Comparison of ENCODE assay signal across 8 cellular contexts in the genomic region with DNA sequence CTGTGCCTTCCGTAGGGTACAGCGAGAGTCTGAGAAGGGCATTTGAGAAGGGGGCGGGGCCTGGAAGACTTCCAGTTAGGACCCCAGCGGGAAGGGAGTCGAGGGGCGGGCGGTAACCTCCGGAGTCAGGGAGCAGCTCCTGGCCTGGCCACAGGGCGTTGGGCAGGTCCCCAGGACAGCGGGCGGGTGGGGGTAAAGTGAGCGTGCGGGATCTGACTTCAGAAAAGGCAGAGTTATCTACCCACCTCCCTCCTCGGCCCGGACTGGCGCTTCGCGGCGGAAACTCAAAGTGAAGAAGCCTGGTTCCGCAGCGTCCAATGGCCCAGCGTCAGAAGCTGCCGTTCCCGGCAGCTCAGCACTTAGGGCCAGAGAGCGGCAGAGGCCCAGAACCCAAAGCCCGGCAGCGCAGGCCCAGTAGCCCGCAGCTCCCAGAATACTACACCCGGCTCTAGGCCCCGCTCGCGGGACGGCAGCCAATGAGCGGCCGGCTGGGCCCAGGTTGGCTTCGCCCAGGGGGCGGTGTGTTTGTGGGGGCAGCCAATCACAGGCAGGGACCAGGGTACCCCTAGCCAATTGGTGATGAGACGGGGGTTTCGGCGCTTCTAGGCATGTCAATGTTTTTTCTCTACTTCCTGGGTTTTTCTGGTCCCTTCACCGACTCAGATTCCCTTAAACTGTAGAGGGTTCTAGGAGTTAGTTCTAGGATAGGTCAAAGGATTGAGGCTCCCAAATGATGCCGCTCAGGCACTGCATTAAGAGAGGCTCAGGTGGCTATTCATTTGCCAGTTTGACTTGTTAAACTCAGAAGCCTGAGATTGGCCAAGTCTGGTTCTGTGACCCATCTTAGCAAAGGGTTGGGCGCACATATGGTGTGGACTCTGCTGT. TPM values are rescaled to one million over a fixed set of nuclear protein-coding genes. Genes with fewer than 3 reads are reported as not detected.
DNase-seq lines count a peak whose midpoint lies in the region; ATAC-seq and TF ChIP-seq lines count a peak whose summit lies in the region.

A gene with protein sequence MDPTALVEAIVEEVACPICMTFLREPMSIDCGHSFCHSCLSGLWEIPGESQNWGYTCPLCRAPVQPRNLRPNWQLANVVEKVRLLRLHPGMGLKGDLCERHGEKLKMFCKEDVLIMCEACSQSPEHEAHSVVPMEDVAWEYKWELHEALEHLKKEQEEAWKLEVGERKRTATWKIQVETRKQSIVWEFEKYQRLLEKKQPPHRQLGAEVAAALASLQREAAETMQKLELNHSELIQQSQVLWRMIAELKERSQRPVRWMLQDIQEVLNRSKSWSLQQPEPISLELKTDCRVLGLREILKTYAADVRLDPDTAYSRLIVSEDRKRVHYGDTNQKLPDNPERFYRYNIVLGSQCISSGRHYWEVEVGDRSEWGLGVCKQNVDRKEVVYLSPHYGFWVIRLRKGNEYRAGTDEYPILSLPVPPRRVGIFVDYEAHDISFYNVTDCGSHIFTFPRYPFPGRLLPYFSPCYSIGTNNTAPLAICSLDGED (minus strand): TSS at position 450 of the 885 bp plus-strand sequence. CDS start 2,727 bp downstream, outside the sequence.

- TF ChIP-seq CTCF in mesothelial cell of epicardium (IDR thresholded peaks at IDR 0.05; ENCODE audit: unreplicated experiment) = no peak

- H3K27me3 ChIP-seq in CD4-positive, alpha-beta memory T cell (ENCODE audit: insufficient read depth, low read length) = no peaks in the 10 kb centered on the region

- DNase-seq in CD4-positive, alpha-beta memory T cell = peak; percentile 94 to 96 (median 94)
- DNase-seq in HPDE6-E6E7 (ENCODE audit: extremely low spot score) (peak; percentile 95), NOMO-1 treated with dmso at 0.1 percent for 144 hours (lab: John Stamatoyannopoulos, UW; ENCODE audit: unreplicated experiment) (peak; percentile 90), mesothelial cell of epicardium (ENCODE audit: low spot score in 2 of 2, unreplicated experiment in 2 of 2) (peak; percentile 92 to 94)
- DNase-seq in activated CD8-positive, alpha-beta memory T cell treated with anti-CD3 and anti-CD28 coated beads, Interleukin-2, amount 50 U/mL, for 4 hours = peak; percentile 94
- DNase-seq in stimulated activated CD8-positive, alpha-beta memory T cell treated with anti-CD3 and anti-CD28 coated beads, Interleukin-15, amount 100 ng/mL, for 48 hours (ENCODE audit: low read depth in 2 of 2) = peak; percentile 92

- H3K9me3 ChIP-seq in CD4-positive, alpha-beta memory T cell (ENCODE audit: control insufficient read depth in 1 of 2, low read length in 2 of 2) = no peaks in the 10 kb centered on the region

- intact Hi-C loops in CD4-positive, alpha-beta memory T cell (cut with micrococcal nuclease) = loop anchor here (2.0 to 10.0 kb wide), 3 partner anchors 215 to 1627 kb away; a partner anchor contains a TSS

- H3K4me3 Mint-ChIP-seq in CD4-positive, alpha-beta memory T cell = peak within 1 kb of the TSS; percentile 93 to 98 (median 96)
- H3K4me3 Mint-ChIP-seq in mesothelial cell of epicardium = peak within 1 kb of the TSS; percentile 89

- POLR2A ChIA-PET in CD4-positive, alpha-beta memory T cell (lab: Charles Lee; ENCODE audit: partially characterized antibody) = interaction anchor here (0.7 to 1.8 kb wide), 4 partner anchors 10 to 215 kb away, joined by 3 to 5 read pairs (median 3); a partner anchor contains a TSS

- no peaks in the 10 kb centered on the region for H3K27me3 Mint-ChIP-seq in CD4-positive, alpha-beta memory T cell
- H3K27me3 Mint-ChIP-seq in mesothelial cell of epicardium (ENCODE audit: low read depth) = peaks cover 10% of the 10 kb centered on the region

- H3K4me1 Mint-ChIP-seq in CD4-positive, alpha-beta memory T cell = peaks cover 35 to 64% (median 46%) of the 10 kb centered on the region in 4 donors
- peaks cover 18% of the 10 kb centered on the region for H3K4me1 Mint-ChIP-seq in mesothelial cell of epicardium

- CTCF ChIA-PET in CD4-positive, alpha-beta memory T cell (lab: Charles Lee; ENCODE audit: partially characterized antibody) = interaction anchor here (1.5 kb wide), 1 partner anchor 421 kb away, joined by 3 read pairs; no protein-coding TSS in a partner anchor

- H3K36me3 Mint-ChIP-seq in CD4-positive, alpha-beta memory T cell = peaks cover 17 to 26% of the 10 kb centered on the region in 2 donors
- peaks cover 13% of the 10 kb centered on the region for H3K36me3 Mint-ChIP-seq in mesothelial cell of epicardium

- peak within 1 kb of the TSS; percentile 32 to 79 for H3K4me3 ChIP-seq in CD4-positive, alpha-beta memory T cell (ENCODE audit: low read length in 2 of 2)

- peak within 1 kb of the TSS; percentile 82 for H3K27ac ChIP-seq in CD4-positive, alpha-beta memory T cell (ENCODE audit: low read depth, low read length)

- H3K36me3 ChIP-seq in CD4-positive, alpha-beta memory T cell (ENCODE audit: insufficient read depth, low read length) = peaks cover 8% of the 10 kb centered on the region

- peaks cover 0 to 1% (median 0%) of the 10 kb centered on the region in 8 donors for H3K9me3 Mint-ChIP-seq in CD4-positive, alpha-beta memory T cell
- H3K9me3 Mint-ChIP-seq in mesothelial cell of epicardium = no peaks in the 10 kb centered on the region

- in situ Hi-C loops in endometrial microvascular endothelial cells (cut with HindIII; ENCODE audit: inconsistent ontology term, low pct_unique_long_range_greater_than_20kb, low sequenced_read_pairs) = no loop called here

- peaks cover 39% of the 10 kb centered on the region for H3K4me1 ChIP-seq in CD4-positive, alpha-beta memory T cell (ENCODE audit: insufficient read depth, low read length)

- peak within 1 kb of the TSS; percentile 88 to 98 (median 97) for H3K27ac Mint-ChIP-seq in CD4-positive, alpha-beta memory T cell
- peak within 1 kb of the TSS; percentile 95 for H3K27ac Mint-ChIP-seq in mesothelial cell of epicardium

- peak; percentile 99 for ATAC-seq in GM19463 (IDR thresholded peaks at IDR 0.05; ENCODE audit: unreplicated experiment)

RNA-seq across cellular contexts. Expression of the gene that starts here (rescaled TPM):
- total RNA-seq in CD4-positive, alpha-beta memory T cell = 10 to 100 TPM; 23.7 to 28.1 TPM
- polyA plus RNA-seq in CD4-positive, alpha-beta memory T cell = 10 to 100 TPM; 13.1 to 16.1 TPM
- total RNA-seq in endometrial microvascular endothelial cells (ENCODE audit: inconsistent ontology term) (12.9 TPM), mesothelial cell of epicardium (20.2 to 23.3 TPM (median 21.4 TPM) in 3 replicates)

Comparison
In these comparisons a context has a peak if more than half of its experiments do, and no peak if none do; other contexts are left out.
1. Peak in every context shown above with its lines: DNase-seq, ATAC-seq, H3K4me3 ChIP-seq and H3K27ac ChIP-seq.